8 cellular contexts compared by ENCODE assay signal in the genomic region with DNA sequence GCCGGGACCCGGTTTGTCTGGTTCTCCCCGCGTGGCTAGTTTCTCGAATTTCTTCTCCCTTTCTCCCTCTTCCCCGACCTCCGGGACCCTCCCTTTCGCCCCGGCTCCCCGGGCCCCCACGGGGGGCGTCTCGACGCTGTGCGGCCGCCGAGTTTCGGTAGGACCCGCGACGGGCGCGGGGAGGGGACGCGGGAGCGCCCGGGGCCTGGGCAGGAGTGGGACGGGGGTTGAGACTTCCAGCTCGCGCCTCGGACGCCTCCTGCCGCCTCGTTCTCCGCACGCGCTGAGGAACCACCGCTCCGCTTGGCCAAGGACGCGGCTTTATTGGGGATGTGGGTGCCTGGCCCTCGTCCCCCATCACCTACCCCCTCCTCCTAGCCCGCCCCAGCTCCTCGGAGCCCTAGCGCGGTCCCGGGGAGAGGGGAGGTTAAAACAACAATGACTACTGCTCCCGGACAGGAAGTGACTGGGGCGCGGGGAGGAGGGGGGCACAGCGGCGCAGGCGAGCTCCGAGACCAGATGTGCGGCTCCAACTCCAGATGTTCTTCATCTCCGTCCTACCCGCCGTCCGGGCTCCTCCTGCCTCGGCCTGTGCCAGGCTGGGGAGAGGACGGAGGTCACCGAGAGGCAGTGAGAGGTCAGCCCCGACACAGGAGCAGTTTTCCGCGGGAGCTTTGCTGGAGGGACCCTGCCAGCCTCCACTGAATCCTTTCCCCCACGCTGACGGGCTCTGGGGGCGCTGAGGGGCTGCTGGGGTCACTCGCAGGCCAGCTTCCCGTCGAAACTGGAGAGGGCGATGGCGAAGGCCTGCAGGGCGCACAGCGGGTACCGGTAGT. TPM values are rescaled to one million over a fixed set of nuclear protein-coding genes. Genes with fewer than 3 reads are reported as not detected.
DNase-seq lines count a peak whose midpoint lies in the region; ATAC-seq and TF ChIP-seq lines count a peak whose summit lies in the region.

No MANE protein-coding gene starts in this region.

- no peaks in the 10 kb centered on the region for H3K9me3 ChIP-seq in OCI-LY1 (ENCODE audit: low read length)
- no peaks in the 10 kb centered on the region for H3K9me3 ChIP-seq in parathyroid adenoma (ENCODE audit: control insufficient read depth, low read length)

- H3K4me1 ChIP-seq in OCI-LY1 (ENCODE audit: insufficient read depth, low read length, severe bottlenecking) (peaks cover 10% of the 10 kb centered on the region), parathyroid adenoma (peaks cover 34% of the 10 kb centered on the region)

- H3K27ac ChIP-seq in OCI-LY1 (ENCODE audit: low read depth, low read length, poor library complexity, severe bottlenecking): no peak overlapping the region
- peak overlapping the region; percentile 78 for H3K27ac ChIP-seq in parathyroid adenoma

- H3K27me3 Mint-ChIP-seq in activated naive CD4-positive, alpha-beta T cell treated with anti-CD3 and anti-CD28 coated beads for 36 hours (ENCODE audit: low read depth): peaks cover 6% of the 10 kb centered on the region

- peak overlapping the region; percentile 78 for H2AFZ ChIP-seq in OCI-LY1 (ENCODE audit: low read length)
- peak overlapping the region; percentile 99 for H2AFZ ChIP-seq in parathyroid adenoma

- H4K20me1 ChIP-seq in OCI-LY1 (ENCODE audit: insufficient read depth, low read length): no peaks in the 10 kb centered on the region

- no peaks in the 10 kb centered on the region for H3K9me2 ChIP-seq in OCI-LY1 (ENCODE audit: low read depth, low read length)

- H3K36me3 Mint-ChIP-seq in activated naive CD4-positive, alpha-beta T cell treated with anti-CD3 and anti-CD28 coated beads for 36 hours (ENCODE audit: low read depth): no peaks in the 10 kb centered on the region

- intact Hi-C loops in activated naive CD4-positive, alpha-beta T cell treated with anti-CD3 and anti-CD28 coated beads for 36 hours (cut with micrococcal nuclease): no loop called here

- peak overlapping the region; percentile 97 for H3K4me2 ChIP-seq in OCI-LY1 (ENCODE audit: low read length)
- H3K4me2 ChIP-seq in parathyroid adenoma (ENCODE audit: low read length): peak overlapping the region; percentile 94

- peak overlapping the region; percentile 77 for H3K4me3 Mint-ChIP-seq in activated naive CD4-positive, alpha-beta T cell treated with anti-CD3 and anti-CD28 coated beads for 36 hours

- H3K36me3 ChIP-seq in OCI-LY1 (ENCODE audit: insufficient read depth, low read length) (no peaks in the 10 kb centered on the region), parathyroid adenoma (ENCODE audit: control insufficient read depth, insufficient read depth, low read length) (no peaks in the 10 kb centered on the region)

- H3K4me1 Mint-ChIP-seq in activated naive CD4-positive, alpha-beta T cell treated with anti-CD3 and anti-CD28 coated beads for 36 hours (ENCODE audit: low read depth): peaks cover 14% of the 10 kb centered on the region

- H3K79me2 ChIP-seq in OCI-LY1 (ENCODE audit: insufficient read depth, low read length): no peaks in the 10 kb centered on the region
- H3K79me2 ChIP-seq in parathyroid adenoma: peaks cover 9% of the 10 kb centered on the region

- ATAC-seq in GM18520 (IDR thresholded peaks at IDR 0.05; ENCODE audit: unreplicated experiment) (no peak), GM18858 (IDR thresholded peaks at IDR 0.05; ENCODE audit: unreplicated experiment) (no peak)

- CTCF ChIA-PET in activated naive CD4-positive, alpha-beta T cell treated with anti-CD3 and anti-CD28 coated beads for 36 hours (lab: Charles Lee): interaction anchor here (1.2 to 2.3 kb wide), 3 partner anchors 48 to 239 kb away, joined by 4 to 9 read pairs (median 4); partner anchors contain the start of gene ARMC12

- no peak for TF ChIP-seq CTCF in OCI-LY1 (IDR thresholded peaks at IDR 0.05; ENCODE audit: low read length)
- peak; percentile 20 for TF ChIP-seq CTCF in parathyroid adenoma (IDR thresholded peaks at IDR 0.05)

- H3K27ac Mint-ChIP-seq in activated naive CD4-positive, alpha-beta T cell treated with anti-CD3 and anti-CD28 coated beads for 36 hours: peak overlapping the region; percentile 67

- DNase-seq in GM19238 (ENCODE audit: insufficient read length, low spot score): peak; percentile 49
- peak; percentile 69 for DNase-seq in activated naive CD4-positive, alpha-beta T cell treated with anti-CD3 and anti-CD28 coated beads for 36 hours
- peak; percentile 45 for DNase-seq in germinal center (ENCODE audit: low spot score)
- DNase-seq in NCI-H446 treated with DMSO at 0.1 percent for 48 hours (lab: John Stamatoyannopoulos, UW): no peak

- no peaks in the 10 kb centered on the region for H3K9me3 Mint-ChIP-seq in activated naive CD4-positive, alpha-beta T cell treated with anti-CD3 and anti-CD28 coated beads for 36 hours

- H3K4me3 ChIP-seq in OCI-LY1 (ENCODE audit: low read depth, low read length, poor library complexity, severe bottlenecking) (peak overlapping the region; percentile 71), parathyroid adenoma (ENCODE audit: low read depth, low read length) (peak overlapping the region; percentile 67)

- H3K27me3 ChIP-seq in OCI-LY1 (ENCODE audit: insufficient read depth, low read length): peaks cover 17% of the 10 kb centered on the region
- H3K27me3 ChIP-seq in parathyroid adenoma (ENCODE audit: control insufficient read depth, insufficient read depth, low read length): no peaks in the 10 kb centered on the region

- H3F3A ChIP-seq in OCI-LY1 (ENCODE audit: insufficient read depth, low read length): no peaks in the 10 kb centered on the region

- H3K9ac ChIP-seq in OCI-LY1 (ENCODE audit: low read length): peak overlapping the region; percentile 75
- peak overlapping the region; percentile 34 for H3K9ac ChIP-seq in parathyroid adenoma

RNA-seq across cellular contexts. Expression of gene TEAD3, which starts 0.9 kb away (rescaled TPM):
- total RNA-seq in activated naive CD4-positive, alpha-beta T cell treated with anti-CD3 and anti-CD28 coated beads for 36 hours: 1 to 10 TPM; 1.1 to 1.4 TPM

RNA-seq across cellular contexts. Expression of gene TULP1, which starts 14.9 kb away (rescaled TPM):
- not detected for total RNA-seq in activated naive CD4-positive, alpha-beta T cell treated with anti-CD3 and anti-CD28 coated beads for 36 hours

RNA-seq across cellular contexts. Expression of gene RPL10A, which starts 29.6 kb away (rescaled TPM):
- total RNA-seq in activated naive CD4-positive, alpha-beta T cell treated with anti-CD3 and anti-CD28 coated beads for 36 hours: 1,000 to 10,000 TPM; 2,437 to 2,507 TPM

RNA-seq across cellular contexts. Expression of gene FANCE, which starts 45.7 kb away (rescaled TPM):
- 10 to 100 TPM; 16.3 TPM for total RNA-seq in activated naive CD4-positive, alpha-beta T cell treated with anti-CD3 and anti-CD28 coated beads for 36 hours
